Comparison of ENCODE assay signal across 8 cellular contexts in genomic region chr7:36723951-36724664, GRCh38.
DNase-seq lines count a peak whose midpoint lies in the region; ATAC-seq and TF ChIP-seq lines count a peak whose summit lies in the region.

AOAH (minus strand) TSS chr7:36724494; CDS start chr7:36724148, 346 bp downstream.

- no peak for TF ChIP-seq CTCF in GM10248 (IDR thresholded peaks at IDR 0.05; ENCODE audit: control extremely low read depth, extremely low read depth, low read depth, missing control alignments)

- H3K36me3 ChIP-seq in mucosa of rectum (ENCODE audit: control insufficient read depth in 2 of 2, insufficient read depth in 2 of 2, low read length in 2 of 2), result no peaks in the 10 kb centered on the region

- H3K9me3 ChIP-seq in mucosa of rectum (ENCODE audit: control insufficient read depth in 2 of 2, low read length in 2 of 2), result no peaks in the 10 kb centered on the region

- peaks cover 0 to 3% of the 10 kb centered on the region in 2 donors for H3K4me1 ChIP-seq in mucosa of rectum (ENCODE audit: control insufficient read depth in 2 of 2, insufficient read depth in 2 of 2, low read length in 2 of 2)

- POLR2A ChIA-PET in GM10248 (lab: Yijun Ruan, JAX), result no interaction called here

- peak within 1 kb of the TSS in 1 of 2 donors; percentile 64 for H3K4me3 ChIP-seq in mucosa of rectum (ENCODE audit: low read length in 2 of 2)

- peak; percentile 64 for DNase-seq in GM10248 (ENCODE audit: extremely low spot score)
- peak; percentile 35 for DNase-seq in OCI-M1 (lab: John Stamatoyannopoulos, UW)
- peak; percentile 66 for DNase-seq in activated effector memory CD4-positive, alpha-beta T cell treated with Interleukin-2 at 50 U/mL for 16 hours
- DNase-seq in stimulated activated naive CD8-positive, alpha-beta T cell treated with anti-CD3 and anti-CD28 coated beads, Interleukin-15, Interleukin-2, amounts not matched to agents 100 U/mL and 50 U/mL, for 24 hours, result peak; percentile 73
- DNase-seq in NCI-H146 (lab: John Stamatoyannopoulos, UW), result no peak
- no peak for DNase-seq in inferior parietal cortex (ENCODE audit: extremely low spot score)

- no peaks in the 10 kb centered on the region for H3K27me3 ChIP-seq in mucosa of rectum (ENCODE audit: control insufficient read depth in 2 of 2, insufficient read depth in 2 of 2, low read length in 2 of 2)

- peak; percentile 84 for ATAC-seq in HG02610 (IDR thresholded peaks at IDR 0.05; ENCODE audit: unreplicated experiment)
- peak; percentile 67 for ATAC-seq in stimulated activated naive CD8-positive, alpha-beta T cell treated with anti-CD3 and anti-CD28 coated beads, Interleukin-15, Interleukin-2, amounts not matched to agents 100 U/mL and 50 U/mL, for 24 hours

- peak within 1 kb of the TSS; percentile 46 to 64 for H3K27ac ChIP-seq in mucosa of rectum (ENCODE audit: low read depth in 2 of 2, low read length in 2 of 2)

- H3K9ac ChIP-seq in mucosa of rectum (ENCODE audit: low read depth in 1 of 2, low read length in 2 of 2), result peak within 1 kb of the TSS; percentile 18 to 36

- CTCF ChIA-PET in GM10248 (lab: Yijun Ruan, JAX), result interaction anchor here (1.9 to 2.3 kb wide), 2 partner anchors 11 to 283 kb away, joined by 4 to 9 read pairs; no protein-coding TSS in a partner anchor

Comparison
In these comparisons a context has a peak if more than half of its experiments do, and no peak if none do; other contexts are left out.
1. DNase-seq: peak in GM10248 (single experiment), OCI-M1 (single experiment), activated effector memory CD4-positive, alpha-beta T cell treated with Interleukin-2 at 50 U/mL for 16 hours (single experiment) and stimulated activated naive CD8-positive, alpha-beta T cell treated with anti-CD3 and anti-CD28 coated beads, Interleukin-15, Interleukin-2, amounts not matched to agents 100 U/mL and 50 U/mL, for 24 hours (single experiment); none in NCI-H146 (single experiment) and inferior parietal cortex (single experiment).